Comparison of ENCODE assay signal across 21 cellular contexts in the genomic region with DNA sequence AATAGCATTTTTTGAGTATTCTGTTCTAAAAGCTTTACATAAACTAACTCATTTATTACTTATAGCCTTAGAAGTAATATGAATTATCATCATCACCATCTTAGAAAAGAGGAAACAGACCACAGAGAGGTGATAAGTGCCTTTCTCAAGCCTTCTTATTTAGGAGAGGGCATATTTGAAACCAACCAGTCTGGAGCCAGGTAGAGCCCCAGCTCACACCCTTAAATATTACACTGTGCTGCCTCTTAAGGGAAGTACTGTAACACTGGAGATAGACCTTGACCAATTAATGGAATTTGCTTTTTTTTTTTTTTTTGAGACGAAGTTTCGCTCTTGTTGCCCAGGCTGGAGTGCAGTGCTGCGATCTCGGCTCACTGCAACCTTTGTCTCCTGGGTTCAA. TPM values are rescaled to one million over a fixed set of nuclear protein-coding genes. Genes with fewer than 3 reads are reported as not detected.
"Had no signal": no experiment of that assay in that cellular context is flagged by ENCODE, and none has a peak within 500 bp of the region (broad histone marks: within the 10 kb centered on the region; RNA-seq: fewer than 3 reads in every experiment).

No MANE protein-coding gene starts in this region.

- H3K27me3 ChIP-seq: brain microvascular endothelial cell, upper lobe of left lung had no signal

- ATAC-seq: sciatic nerve; stimulated activated naive B cell treated with anti-CD40 and anti-IgM and Interleukin-4, amounts not matched to agents 10 μg/mL and 1 μg/mL and 100 μg/mL, for 72 hours; T-cell had no signal

- H3K9me3 ChIP-seq: thoracic aorta, upper lobe of left lung had no signal

- H3K4me3 ChIP-seq: coronary artery, lung, thoracic aorta, upper lobe of left lung had no signal

- H3K27ac ChIP-seq: brain microvascular endothelial cell, coronary artery, thoracic aorta, upper lobe of left lung, VCaP had no signal

- DNase-seq: activated CD4-positive, alpha-beta T cell treated with anti-CD3 and anti-CD28 coated beads for 1 hour; activated CD8-positive, alpha-beta memory T cell treated with anti-CD3 and anti-CD28 coated beads for 24 hours; activated CD8-positive, alpha-beta memory T cell treated with anti-CD3 and anti-CD28 coated beads, Interleukin-2, amount 50 U/mL, for 48 hours; activated effector memory CD4-positive, alpha-beta T cell treated with anti-CD3 and anti-CD28 coated beads, Interleukin-2, amount 50 U/mL, for 16 hours; activated naive CD4-positive, alpha-beta T cell treated with anti-CD3 and anti-CD28 coated beads, Interleukin-2, amount 50 U/mL, for 16 hours; activated T-cell treated with anti-CD3 and anti-CD28 coated beads, Interleukin-2, amount 50 U/mL, for 48 hours; aorta; brain microvascular endothelial cell; foreskin melanocyte; midbrain; occipital lobe; stimulated activated naive B cell treated with anti-CD40 and anti-IgM and Interleukin-4, amounts not matched to agents 10 μg/mL and 1 μg/mL and 100 μg/mL, for 72 hours; T-cell; upper lobe of left lung had no signal

- H3K36me3 ChIP-seq: brain microvascular endothelial cell, thoracic aorta, upper lobe of left lung had no signal

RNA-seq across cellular contexts. Expression of a gene that starts 10.4 kb away (rescaled TPM):
- total RNA-seq: epithelial cell of proximal tubule, occipital lobe had no signal
- polyA plus RNA-seq: aorta had no signal

RNA-seq across cellular contexts. Expression of a gene that starts 13.7 kb away (rescaled TPM):
- polyA plus RNA-seq: neural cell had no signal
